In genomic region chr6:102562713-102563112, GRCh38 we compare ENCODE assay signal across 2 cellular contexts.
TF ChIP-seq lines count a peak whose summit lies in the region.

No MANE protein-coding gene starts in this region.

TF ChIP-seq in SK-N-SH treated with all-trans-retinoic acid at 6 μM for 48 hours, 23 proteins besides CTCF, POLR2A, EP300 and RAD21 (continued from another document):
- TF ChIP-seq TSHZ2 (CRISPR knock-in tag; IDR thresholded peaks at IDR 0.05) (no peak), GLIS3 (CRISPR knock-in tag; IDR thresholded peaks at IDR 0.05) (0 out of 2 replicates have a peak, but pooled peaks have one; percentile 26), ZNF8 (CRISPR knock-in tag; IDR thresholded peaks at IDR 0.05) (no peak), ZFP3 (CRISPR knock-in tag; IDR thresholded peaks at IDR 0.05) (no peak), SNAI2 (CRISPR knock-in tag; IDR thresholded peaks at IDR 0.05) (0 out of 2 replicates have a peak, but pooled peaks have one; percentile 48), CREB5 (CRISPR knock-in tag; IDR thresholded peaks at IDR 0.05; ENCODE audit: low read depth) (peak; percentile 47; the same call in 1 of the 2 replicates), CSRNP3 (CRISPR knock-in tag; IDR thresholded peaks at IDR 0.05) (no peak)

TF ChIP-seq in SK-N-SH, 30 proteins besides CTCF, POLR2A, EP300 and RAD21 (continued from another document):
- no peak for TF ChIP-seq REST (IDR thresholded peaks at IDR 0.05; ENCODE audit: low read depth, low read length)
- no peak for TF ChIP-seq POLR2AphosphoS5 (IDR thresholded peaks at IDR 0.05; ENCODE audit: low read depth, low read length)
- TF ChIP-seq FOXM1 (IDR thresholded peaks at IDR 0.05; ENCODE audit: low read depth): no peak
- no peak for TF ChIP-seq NRF1 (IDR thresholded peaks at IDR 0.05; ENCODE audit: low read depth, low read length)
- TF ChIP-seq EZH2phosphoT487 (IDR thresholded peaks at IDR 0.05; ENCODE audit: borderline replicate concordance, low read depth): no peak
- TF ChIP-seq TCF12 (IDR thresholded peaks at IDR 0.05): no peak
- TF ChIP-seq NFIC (IDR thresholded peaks at IDR 0.05; ENCODE audit: borderline replicate concordance): no peak
- TF ChIP-seq YY1 (IDR thresholded peaks at IDR 0.05; ENCODE audit: low read depth): no peak
